30 cellular contexts compared by ENCODE assay signal in genomic region chr9:96270236-96270635, GRCh38. TPM values are rescaled to one million over a fixed set of nuclear protein-coding genes. Genes with fewer than 3 reads are reported as not detected.
"Had no signal": no experiment of that assay in that cellular context is flagged by ENCODE, and none has a peak within 500 bp of the region (broad histone marks: within the 10 kb centered on the region; RNA-seq: fewer than 3 reads in every experiment).

No MANE protein-coding gene starts in this region.

- H3K9me3 ChIP-seq: pancreas, prostate gland, upper lobe of right lung had no signal

- H3K4me1 Mint-ChIP-seq: naive thymus-derived CD4-positive, alpha-beta T cell; neural crest cell; stimulated activated effector memory CD8-positive, alpha-beta T cell treated with anti-CD3 and anti-CD28 coated beads, Interleukin-12 subunit alpha, Interleukin-12 subunit beta, amount 100 ng/mL, for 72 hours had no signal

- DNase-seq: islet precursor cell; left ventricle myocardium inferior; mesendoderm; midbrain; mucosa of descending colon; naive thymus-derived CD4-positive, alpha-beta T cell; nucleus accumbens; pancreas; posterior cingulate gyrus; retina; right cardiac atrium; sigmoid colon; small intestine; spleen; stimulated activated CD4-positive, alpha-beta T cell treated with anti-CD3 and anti-CD28 coated beads, Interleukin-4, amount 100 ng/mL, for 24 hours; stimulated activated naive CD4-positive, alpha-beta T cell; tibial artery; trophoblast cell; upper lobe of right lung had no signal

- FAIRE-seq: pancreas, small intestine, urothelium cell line had no signal

- H3K27me3 ChIP-seq: pancreas, sigmoid colon, suprapubic skin, tibial artery, upper lobe of right lung had no signal

- H3K4me1 ChIP-seq: left ventricle myocardium inferior, pancreas, prostate gland, sigmoid colon, spleen, suprapubic skin, upper lobe of right lung had no signal

- H3K36me3 ChIP-seq: pancreas, prostate gland, sigmoid colon, spleen, suprapubic skin, thoracic aorta, upper lobe of right lung had no signal

- H3K4me3 Mint-ChIP-seq: naive thymus-derived CD4-positive, alpha-beta T cell; natural killer cell treated with Interleukin-12 subunit alpha and Interleukin-12 subunit beta and Interleukin-15 and Interleukin-18, amount 100 ng/mL, for 72 hours; neural crest cell; stimulated activated effector memory CD8-positive, alpha-beta T cell treated with anti-CD3 and anti-CD28 coated beads, Interleukin-12 subunit alpha, Interleukin-12 subunit beta, amount 100 ng/mL, for 72 hours; stimulated activated naive CD8-positive, alpha-beta T cell treated with anti-CD3 and anti-CD28 coated beads, Interleukin-15, Interleukin-2, amounts not matched to agents 100 ng/mL and 50 ng/mL, for 24 hours had no signal

- H3K4me3 ChIP-seq: left ventricle myocardium inferior, lung, mucosa of descending colon, pancreas, prostate gland, sigmoid colon, spleen, suprapubic skin, thoracic aorta, tibial artery, upper lobe of right lung had no signal

- H3K27ac Mint-ChIP-seq: naive thymus-derived CD4-positive, alpha-beta T cell; natural killer cell treated with Interleukin-12 subunit alpha and Interleukin-12 subunit beta and Interleukin-15 and Interleukin-18, amount 100 ng/mL, for 72 hours; stimulated activated effector memory CD8-positive, alpha-beta T cell treated with anti-CD3 and anti-CD28 coated beads, Interleukin-12 subunit alpha, Interleukin-12 subunit beta, amount 100 ng/mL, for 72 hours; stimulated activated naive CD8-positive, alpha-beta T cell treated with anti-CD3 and anti-CD28 coated beads, Interleukin-15, Interleukin-2, amounts not matched to agents 100 ng/mL and 50 ng/mL, for 24 hours had no signal

- H3K27ac ChIP-seq: left ventricle myocardium inferior, pancreas, prostate gland, sigmoid colon, spleen, suprapubic skin, thoracic aorta, tibial artery, upper lobe of right lung had no signal

- H3K36me3 Mint-ChIP-seq: stimulated activated effector memory CD8-positive, alpha-beta T cell treated with anti-CD3 and anti-CD28 coated beads, Interleukin-12 subunit alpha, Interleukin-12 subunit beta, amount 100 ng/mL, for 72 hours had no signal

- ATAC-seq: mucosa of descending colon; naive thymus-derived CD4-positive, alpha-beta T cell; natural killer cell treated with Interleukin-12 subunit alpha and Interleukin-12 subunit beta and Interleukin-15 and Interleukin-18, amount 100 ng/mL, for 72 hours; pancreas; right cardiac atrium; stimulated activated effector memory CD8-positive, alpha-beta T cell treated with anti-CD3 and anti-CD28 coated beads, Interleukin-12 subunit alpha, Interleukin-12 subunit beta, amount 100 ng/mL, for 72 hours; upper lobe of right lung had no signal

RNA-seq across cellular contexts. Expression of gene HSD17B3, which starts 31.7 kb away (rescaled TPM):
- total RNA-seq: kidney epithelial cell; myocyte; natural killer cell treated with Interleukin-12 subunit alpha and Interleukin-12 subunit beta and Interleukin-15 and Interleukin-18, amount 100 ng/mL, for 72 hours; neural crest cell had no signal
